ENCODE assay signal across 17 cellular contexts in genomic region chr4:139278450-139278849, GRCh38. TPM values are rescaled to one million over a fixed set of nuclear protein-coding genes. Genes with fewer than 3 reads are reported as not detected.
DNase-seq lines count a peak whose midpoint lies in the region; ATAC-seq and TF ChIP-seq lines count a peak whose summit lies in the region.
"Had no signal": no experiment of that assay in that cellular context is flagged by ENCODE, and none has a peak within 500 bp of the region (broad histone marks: within the 10 kb centered on the region; RNA-seq: fewer than 3 reads in every experiment).

No MANE protein-coding gene starts in this region.

- 66 to 74% methylated on average over 16 of the region's 16 CpGs for WGBS in heart right ventricle, 2 donors
- 91% methylated on average over 16 of the region's 16 CpGs for WGBS in suprapubic skin

- H3K27ac ChIP-seq in heart right ventricle: peak overlapping the region in 1 of 10 donors; percentile 15
- H3K27ac ChIP-seq in thoracic aorta: no peak overlapping the region
- H3K27ac ChIP-seq in suprapubic skin: no peak overlapping the region
- H3K27ac ChIP-seq: esophagus squamous epithelium, PC-9 had no signal

- no peak for TF ChIP-seq POLR2A in suprapubic skin (IDR thresholded peaks at IDR 0.05)

- H3K9me3 ChIP-seq in heart right ventricle (no peaks in the 10 kb centered on the region), thoracic aorta (no peaks in the 10 kb centered on the region), suprapubic skin (no peaks in the 10 kb centered on the region)
- H3K9me3 ChIP-seq: esophagus squamous epithelium had no signal

- peaks cover 14% of the 10 kb centered on the region for H3K27me3 Mint-ChIP-seq in activated naive CD8-positive, alpha-beta T cell
- H3K27me3 Mint-ChIP-seq in immature natural killer cell (ENCODE audit: low read depth in 3 of 3): peaks cover 8 to 28% (median 22%) of the 10 kb centered on the region in 3 donors

- TF ChIP-seq CTCF in heart right ventricle (IDR thresholded peaks at IDR 0.05): no peak
- TF ChIP-seq CTCF in thoracic aorta (IDR thresholded peaks at IDR 0.05): no peak
- TF ChIP-seq CTCF in suprapubic skin (IDR thresholded peaks at IDR 0.05): no peak

- H3K4me3 ChIP-seq in heart right ventricle (peak overlapping the region in 6 of 10 donors; percentile 56 to 62 (median 59)), thoracic aorta (peak overlapping the region; percentile 74), suprapubic skin (no peak overlapping the region)
- H3K4me3 ChIP-seq: PC-9 had no signal

- peak overlapping the region; percentile 83 for H3K4me3 Mint-ChIP-seq in activated naive CD8-positive, alpha-beta T cell
- H3K4me3 Mint-ChIP-seq in immature natural killer cell: peak overlapping the region; percentile 21 to 79 (median 76)

- peaks cover 11% of the 10 kb centered on the region for H3K4me1 Mint-ChIP-seq in activated naive CD8-positive, alpha-beta T cell (ENCODE audit: low read depth)
- H3K4me1 Mint-ChIP-seq in immature natural killer cell: peaks cover 20 to 23% of the 10 kb centered on the region in 2 donors

- H3K9me3 Mint-ChIP-seq in activated naive CD8-positive, alpha-beta T cell (ENCODE audit: low read depth): no peaks in the 10 kb centered on the region
- no peaks in the 10 kb centered on the region for H3K9me3 Mint-ChIP-seq in immature natural killer cell

- H3K36me3 ChIP-seq in heart right ventricle: no peaks in the 10 kb centered on the region
- H3K36me3 ChIP-seq in thoracic aorta: no peaks in the 10 kb centered on the region
- no peaks in the 10 kb centered on the region for H3K36me3 ChIP-seq in suprapubic skin
- H3K36me3 ChIP-seq: esophagus squamous epithelium had no signal

- TF ChIP-seq EP300 in suprapubic skin (IDR thresholded peaks at IDR 0.05): no peak

- peaks cover 2% of the 10 kb centered on the region for H3K36me3 Mint-ChIP-seq in activated naive CD8-positive, alpha-beta T cell
- H3K36me3 Mint-ChIP-seq in immature natural killer cell: no peaks in the 10 kb centered on the region

- ATAC-seq in heart right ventricle (no peak), thoracic aorta (ENCODE audit: insufficient number of reproducible peaks, low FRiP score, low read depth) (no peak), GM19035 (IDR thresholded peaks at IDR 0.05; ENCODE audit: unreplicated experiment) (no peak)

- H3K4me1 ChIP-seq in heart right ventricle (peaks cover 0 to 21% (median 14%) of the 10 kb centered on the region in 9 donors), thoracic aorta (ENCODE audit: control insufficient read depth in 1 of 2, low read depth in 2 of 2) (no peaks in the 10 kb centered on the region), suprapubic skin (peaks cover 15% of the 10 kb centered on the region)

- intact Hi-C loops in heart right ventricle (cut with DNase I): loop anchor here in 1 of 10 donors (10.0 kb wide), 1 partner anchor 174 kb away; no protein-coding TSS in a partner anchor
- intact Hi-C loops in cardiac septum (cut with DNase I): no loop called here

- DNase-seq in heart right ventricle (no peak), cardiac septum (ENCODE audit: low spot score) (no peak), immature natural killer cell (no peak), thoracic aorta (ENCODE audit: low spot score) (no peak), suprapubic skin (ENCODE audit: low spot score in 2 of 2) (no peak), cortex of kidney (lab: John Stamatoyannopoulos, UW) (no peak)
- DNase-seq: activated CD4-positive, alpha-beta T cell treated with anti-CD3 and anti-CD28 coated beads for 48 hours; activated gamma-delta T cell treated with Interleukin-2 at 50 U/mL for 16 hours; AML-193; esophagus squamous epithelium; KBM-7; NCI-H1436 treated with DMSO at 0.1 percent for 48 hours; PC-9; stimulated activated CD4-positive, alpha-beta T cell treated with anti-CD3 and anti-CD28 coated beads, Interleukin-15, amount 100 ng/mL, for 24 hours; SW 1271 had no signal

- H3K27ac Mint-ChIP-seq in activated naive CD8-positive, alpha-beta T cell: no peak overlapping the region
- H3K27ac Mint-ChIP-seq in immature natural killer cell: no peak overlapping the region

- H3K27me3 ChIP-seq in heart right ventricle: peaks cover 0 to 63% (median 25%) of the 10 kb centered on the region in 7 donors
- no peaks in the 10 kb centered on the region for H3K27me3 ChIP-seq in thoracic aorta (replicated peaks; ENCODE audit: insufficient read depth)
- H3K27me3 ChIP-seq in suprapubic skin: peaks cover 18% of the 10 kb centered on the region

RNA-seq across cellular contexts. Expression of gene MGARP, which starts 1.6 kb away (rescaled TPM):
- total RNA-seq in heart right ventricle (1 to 10 TPM in 5 of 10 donors, under 1 TPM in 4, not detected in 1; 0.36 to 2.3 (median 1.1) TPM), cardiac septum (0.81 TPM), thoracic aorta (1 to 10 TPM; 4.2 to 8.9 TPM), suprapubic skin (under 1 TPM in 2 of 4 donors, not detected in 2; 0.36 to 0.60 TPM)
- polyA plus RNA-seq in heart right ventricle (1 to 10 TPM; 1.5 to 1.7 TPM), immature natural killer cell (under 1 TPM in 1 of 3 donors, not detected in 2; 0.27 TPM)
- total RNA-seq: PC-9 had no signal

RNA-seq across cellular contexts. Expression of gene NAA15, which starts 22.9 kb away (rescaled TPM):
- 10 to 100 TPM; 26.1 to 45.4 (median 33.7) TPM for total RNA-seq in heart right ventricle
- 10 to 100 TPM in 1 of 2 donors, 1 to 10 TPM in 1; 8.2 to 12.0 TPM for polyA plus RNA-seq in heart right ventricle
- 37.9 TPM for total RNA-seq in cardiac septum
- polyA plus RNA-seq in immature natural killer cell: 10 to 100 TPM; 19.6 to 33.9 (median 22.1) TPM
- total RNA-seq in thoracic aorta: 10 to 100 TPM; 24.4 to 41.0 TPM
- total RNA-seq in suprapubic skin: 10 to 100 TPM; 26.5 to 41.8 (median 27.8) TPM

RNA-seq across cellular contexts. Expression of gene NDUFC1, which starts 23.8 kb away (rescaled TPM):
- 100 to 1,000 TPM; 184 to 248 (median 204) TPM for total RNA-seq in heart right ventricle
- polyA plus RNA-seq in heart right ventricle: 100 to 1,000 TPM; 213 to 266 TPM
- 175 TPM for total RNA-seq in cardiac septum
- 10 to 100 TPM; 47.4 to 80.1 (median 77.8) TPM for polyA plus RNA-seq in immature natural killer cell
- total RNA-seq in thoracic aorta: 10 to 100 TPM; 12.3 to 16.4 TPM
- total RNA-seq in suprapubic skin: 10 to 100 TPM; 23.1 to 78.2 (median 54.5) TPM
